Comparison of ENCODE assay signal across 8 cellular contexts in the genomic region with DNA sequence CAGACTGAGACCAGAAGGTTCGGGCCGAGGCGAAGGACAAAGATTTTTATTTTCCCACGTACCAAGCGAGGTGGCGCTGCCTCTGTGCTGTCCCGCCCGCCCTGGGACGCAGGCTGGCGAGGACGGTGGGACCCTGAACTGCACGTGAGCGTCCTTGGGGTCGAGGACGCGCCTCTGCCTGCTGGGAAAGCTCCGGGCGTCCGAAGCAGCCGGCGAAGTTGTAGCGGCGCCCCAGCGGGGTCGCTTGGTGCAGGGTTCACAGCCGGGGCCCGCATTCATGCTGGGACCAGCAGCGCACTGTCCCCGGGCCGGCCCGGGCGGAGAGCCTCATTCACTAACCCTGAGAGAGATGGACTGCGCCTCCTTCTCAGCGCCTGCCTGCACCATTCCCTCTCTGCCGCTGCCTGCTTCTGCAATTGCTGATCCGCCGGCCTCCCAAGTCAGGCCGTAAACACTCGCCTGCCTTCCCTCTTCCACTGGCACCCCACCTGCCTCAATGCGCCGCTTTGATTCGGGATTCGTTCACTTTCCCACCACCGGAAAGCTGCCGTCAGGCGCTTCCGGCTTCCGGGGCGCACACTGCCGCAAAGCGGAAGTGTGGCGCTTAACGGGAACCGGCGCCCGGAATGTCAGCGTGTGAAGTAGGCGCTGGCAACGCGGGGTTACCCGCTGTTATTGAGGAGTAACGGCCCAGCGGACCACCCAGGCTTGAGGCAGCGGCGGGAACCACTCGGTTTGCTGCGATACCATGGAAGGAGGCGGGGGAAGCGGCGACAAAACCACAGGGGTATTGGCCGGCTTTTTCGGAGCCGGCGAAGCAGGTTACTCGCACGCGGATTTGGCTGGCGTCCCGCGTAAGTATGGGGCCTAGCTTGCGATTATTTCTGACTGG. TPM values are rescaled to one million over a fixed set of nuclear protein-coding genes. Genes with fewer than 3 reads are reported as not detected.
A peak's percentile ranks its signal among the peaks of the same experiment; 100 is the strongest.
DNase-seq lines count a peak whose midpoint lies in the region; ATAC-seq and TF ChIP-seq lines count a peak whose summit lies in the region.
"Not testable (repeated sequence)": the region's sequence is repeated elsewhere in the genome, so short reads cannot be mapped to it uniquely, and the experiment has no call there.

A gene (minus strand): TSS at position 581 of the 892 bp plus-strand sequence. CDS start 302 bp downstream, at position 279.
A gene with protein sequence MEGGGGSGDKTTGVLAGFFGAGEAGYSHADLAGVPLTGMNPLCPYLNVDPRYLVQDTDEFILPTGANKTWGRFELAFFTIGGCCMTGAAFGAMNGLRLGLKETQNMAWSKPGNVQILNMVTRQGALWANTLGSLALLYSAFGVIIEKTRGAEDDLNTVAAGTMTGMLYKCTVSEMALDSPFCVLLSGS (plus strand): TSS at position 607 of the 892 bp plus-strand sequence. CDS start 142 bp downstream, at position 749.

- H3K4me3 ChIP-seq in ascending aorta: peak within 1 kb of the TSS; percentile 58 to 79
- H3K4me3 ChIP-seq in psoas muscle: peak within 1 kb of the TSS; percentile 88
- H3K4me3 ChIP-seq in upper lobe of left lung: peak within 1 kb of the TSS; percentile 44 to 88 (median 75)

- intact Hi-C loops in ascending aorta (cut with DNase I); left ventricle myocardium superior (cut with micrococcal nuclease); psoas muscle (cut with DNase I): not testable (repeated sequence)

- peak; percentile 38 for ATAC-seq in GM18499 (IDR thresholded peaks at IDR 0.05; ENCODE audit: insufficient read depth, unreplicated experiment)
- peak; percentile 70 for ATAC-seq in HG02885 (IDR thresholded peaks at IDR 0.05; ENCODE audit: poor library complexity, unreplicated experiment)
- ATAC-seq in left ventricle myocardium superior: peak; percentile 97
- peak; percentile 96 to 98 (median 97) for ATAC-seq in psoas muscle
- ATAC-seq in upper lobe of left lung (ENCODE audit: low FRiP score in 2 of 2): peak; percentile 97 to 99

- not testable (repeated sequence) for TF ChIP-seq CTCF in ascending aorta (IDR thresholded peaks at IDR 0.05); psoas muscle (IDR thresholded peaks at IDR 0.05); upper lobe of left lung (IDR thresholded peaks at IDR 0.05)

- H3K27me3 ChIP-seq in ascending aorta; psoas muscle (ENCODE audit: insufficient read depth in 3 of 3, low read length in 2 of 3); upper lobe of left lung: not testable (repeated sequence)

- not testable (repeated sequence) for H3K4me1 ChIP-seq in ascending aorta
- H3K4me1 ChIP-seq in psoas muscle (peaks cover 18% of the 10 kb centered on the region), upper lobe of left lung (peaks cover 10 to 25% (median 20%) of the 10 kb centered on the region in 4 donors)

- TF ChIP-seq POLR2A in upper lobe of left lung (IDR thresholded peaks at IDR 0.05): peak in 2 of 4 donors; percentile 46 to 70

- WGBS in psoas muscle, 3 donors: 0 to 1% (median 0%) methylated on average over 73 to 81 of the region's 81 CpGs
- WGBS in upper lobe of left lung, 2 donors: 1% methylated on average over 46 to 80 of the region's 81 CpGs

- not testable (repeated sequence) for H3K36me3 ChIP-seq in ascending aorta, upper lobe of left lung
- H3K36me3 ChIP-seq in psoas muscle (ENCODE audit: insufficient read depth in 1 of 2, low read depth in 1 of 2): peaks cover 0 to 18% of the 10 kb centered on the region in 2 donors

- H3K9me3 ChIP-seq in ascending aorta, psoas muscle, upper lobe of left lung: not testable (repeated sequence)

- peak within 1 kb of the TSS; percentile 37 to 80 for H3K27ac ChIP-seq in ascending aorta
- peak within 1 kb of the TSS; percentile 86 for H3K27ac ChIP-seq in psoas muscle
- H3K27ac ChIP-seq in upper lobe of left lung: peak within 1 kb of the TSS; percentile 71 to 85 (median 81)

- peak; percentile 38 for DNase-seq in NCI-H1694 (lab: John Stamatoyannopoulos, UW)
- DNase-seq in T-helper 22 cell (ENCODE audit: low read depth): peak; percentile 70
- peak in 1 of 2 donors; percentile 88 for DNase-seq in ascending aorta (ENCODE audit: low spot score in 2 of 2)
- peak; percentile 88 for DNase-seq in left ventricle myocardium superior
- peak; percentile 81 to 89 for DNase-seq in psoas muscle
- peak; percentile 81 to 95 for DNase-seq in upper lobe of left lung

- peak in 1 of 4 donors; percentile 31 for TF ChIP-seq EP300 in upper lobe of left lung (IDR thresholded peaks at IDR 0.05)

RNA-seq across cellular contexts. Expression of the first gene that starts in this region (rescaled TPM):
- total RNA-seq in ascending aorta (1.9 TPM), left ventricle myocardium superior (22.7 TPM), psoas muscle (10 to 100 TPM; 13.3 to 21.7 (median 19.6) TPM), upper lobe of left lung (10 to 100 TPM; 17.3 to 35.6 (median 23.8) TPM)
- polyA plus RNA-seq in psoas muscle: 10 to 100 TPM in 2 of 3 donors, 1 to 10 TPM in 1; 7.0 to 24.4 (median 10.1) TPM

RNA-seq across cellular contexts. Expression of the second gene that starts in this region (rescaled TPM):
- total RNA-seq in ascending aorta (18.6 TPM), left ventricle myocardium superior (15.8 TPM), psoas muscle (10 to 100 TPM; 15.2 to 40.0 (median 21.0) TPM), upper lobe of left lung (10 to 100 TPM; 12.6 to 50.3 (median 19.3) TPM)
- 10 to 100 TPM; 15.7 to 26.9 (median 18.1) TPM for polyA plus RNA-seq in psoas muscle

Comparison
In these comparisons a context has a peak if more than half of its experiments do, and no peak if none do; other contexts are left out.
1. ATAC-seq: peak in every context shown above with its lines; median percentile 98 in upper lobe of left lung; 97 in left ventricle myocardium superior; 97 in psoas muscle; 70 in HG02885; 38 in GM18499.